ENCODE assay signal across 8 cellular contexts in genomic region chr14:50230601-50231474, GRCh38. TPM values are rescaled to one million over a fixed set of nuclear protein-coding genes. Genes with fewer than 3 reads are reported as not detected.
DNase-seq lines count a peak whose midpoint lies in the region; ATAC-seq and TF ChIP-seq lines count a peak whose summit lies in the region.

No MANE protein-coding gene starts in this region.

- H3K4me1 ChIP-seq in CD4-positive, CD25-positive, alpha-beta regulatory T cell (ENCODE audit: control insufficient read depth, insufficient read depth, low read length, poor library complexity, severe bottlenecking) = peaks cover 23% of the 10 kb centered on the region
- H3K4me1 ChIP-seq in Peyer's patch = peaks cover 0 to 35% (median 1%) of the 10 kb centered on the region in 4 donors
- peaks cover 3% of the 10 kb centered on the region for H3K4me1 ChIP-seq in foreskin keratinocyte
- H3K4me1 ChIP-seq in neural progenitor cell = peaks cover 12% of the 10 kb centered on the region
- peaks cover 26 to 39% (median 31%) of the 10 kb centered on the region in 4 donors for H3K4me1 ChIP-seq in upper lobe of left lung

- H3K9me3 ChIP-seq in CD4-positive, CD25-positive, alpha-beta regulatory T cell (ENCODE audit: control insufficient read depth in 2 of 2, low read length in 2 of 2) = peaks cover 3 to 4% of the 10 kb centered on the region in 2 experiments
- H3K9me3 ChIP-seq in Peyer's patch (no peaks in the 10 kb centered on the region), neural progenitor cell (ENCODE audit: low read depth) (no peaks in the 10 kb centered on the region), upper lobe of left lung (no peaks in the 10 kb centered on the region)

- TF ChIP-seq POLR2A in Peyer's patch (IDR thresholded peaks at IDR 0.05) (no peak), upper lobe of left lung (IDR thresholded peaks at IDR 0.05) (no peak)

- H4K20me1 ChIP-seq in neural progenitor cell (ENCODE audit: low read depth) = peaks cover 10% of the 10 kb centered on the region

- peaks cover 30 to 62% (median 46%) of the 10 kb centered on the region in 4 donors for H3K4me1 Mint-ChIP-seq in CD4-positive, CD25-positive, alpha-beta regulatory T cell
- H3K4me1 Mint-ChIP-seq in neural progenitor cell = peaks cover 33% of the 10 kb centered on the region

- H3K36me3 Mint-ChIP-seq in CD4-positive, CD25-positive, alpha-beta regulatory T cell = peaks cover 3% of the 10 kb centered on the region
- peaks cover 8% of the 10 kb centered on the region for H3K36me3 Mint-ChIP-seq in neural progenitor cell

- peaks cover 20% of the 10 kb centered on the region for H3F3A ChIP-seq in neural progenitor cell (ENCODE audit: low read depth)

- H3K27ac Mint-ChIP-seq in CD4-positive, CD25-positive, alpha-beta regulatory T cell = peak overlapping the region; percentile 87 to 97 (median 94)
- H3K27ac Mint-ChIP-seq in neural progenitor cell = peak overlapping the region; percentile 77

- H3K9ac ChIP-seq in neural progenitor cell = peak overlapping the region; percentile 57

- H2AFZ ChIP-seq in neural progenitor cell (replicated peaks) = peak overlapping the region; percentile 58

- H3K27ac ChIP-seq in CD4-positive, CD25-positive, alpha-beta regulatory T cell (ENCODE audit: insufficient read depth, low read length, poor library complexity, severe bottlenecking) = peak overlapping the region; percentile 77
- H3K27ac ChIP-seq in Peyer's patch (peak overlapping the region; percentile 97 to 100 (median 98)), foreskin keratinocyte (peak overlapping the region; percentile 78), neural progenitor cell (peak overlapping the region; percentile 88), upper lobe of left lung (peak overlapping the region; percentile 93 to 99 (median 97))

- peak overlapping the region; percentile 91 for H3K4me2 ChIP-seq in neural progenitor cell

- TF ChIP-seq CTCF in Peyer's patch (IDR thresholded peaks at IDR 0.05) (no peak), foreskin keratinocyte (conservative IDR thresholded peaks at IDR 0.05) (no peak), neural progenitor cell (IDR thresholded peaks at IDR 0.05) (no peak), upper lobe of left lung (IDR thresholded peaks at IDR 0.05) (no peak)

- H3K36me3 ChIP-seq in CD4-positive, CD25-positive, alpha-beta regulatory T cell (ENCODE audit: control insufficient read depth, insufficient read depth, low read length) = no peaks in the 10 kb centered on the region
- H3K36me3 ChIP-seq in Peyer's patch (no peaks in the 10 kb centered on the region), neural progenitor cell (peaks cover 4% of the 10 kb centered on the region), upper lobe of left lung (no peaks in the 10 kb centered on the region)

- H3K4me3 Mint-ChIP-seq in CD4-positive, CD25-positive, alpha-beta regulatory T cell = peak overlapping the region; percentile 85 to 97 (median 90)
- peak overlapping the region; percentile 97 for H3K4me3 Mint-ChIP-seq in neural progenitor cell

- 0% methylated on average over 15 to 21 of the region's 66 CpGs for WGBS in upper lobe of left lung, 2 donors

- H3K27me3 Mint-ChIP-seq in CD4-positive, CD25-positive, alpha-beta regulatory T cell = peaks cover 63% of the 10 kb centered on the region
- H3K27me3 Mint-ChIP-seq in neural progenitor cell (ENCODE audit: insufficient read depth, low read depth) = no peaks in the 10 kb centered on the region

- H3K9me3 Mint-ChIP-seq in CD4-positive, CD25-positive, alpha-beta regulatory T cell = peaks cover 0 to 5% (median 2%) of the 10 kb centered on the region in 7 donors
- H3K9me3 Mint-ChIP-seq in neural progenitor cell = peaks cover 6% of the 10 kb centered on the region

- peak; percentile 8 to 67 (median 48) for DNase-seq in CD4-positive, CD25-positive, alpha-beta regulatory T cell
- DNase-seq in Peyer's patch (peak; percentile 53 to 78 (median 75)), foreskin keratinocyte (peak; percentile 71 to 83), neural progenitor cell (ENCODE audit: low spot score) (peak; percentile 26), upper lobe of left lung (peak; percentile 65 to 93)
- DNase-seq in activated naive CD4-positive, alpha-beta T cell (lab: John Stamatoyannopoulos, UW) = peak in 3 of 4 experiments; percentile 5 to 23 (median 16)

- peaks cover 12% of the 10 kb centered on the region for H3K27me3 ChIP-seq in CD4-positive, CD25-positive, alpha-beta regulatory T cell (ENCODE audit: control insufficient read depth, insufficient read depth, low read length)
- H3K27me3 ChIP-seq in Peyer's patch (no peaks in the 10 kb centered on the region), foreskin keratinocyte (no peaks in the 10 kb centered on the region), neural progenitor cell (peaks cover 12% of the 10 kb centered on the region), upper lobe of left lung (no peaks in the 10 kb centered on the region)

- peak; percentile 29 to 33 for ATAC-seq in CD4-positive, CD25-positive, alpha-beta regulatory T cell (ENCODE audit: low read depth in 2 of 2)
- peak; percentile 34 for ATAC-seq in GM19372 (IDR thresholded peaks at IDR 0.05; ENCODE audit: low read depth, unreplicated experiment)
- ATAC-seq in HG03457 (IDR thresholded peaks at IDR 0.05; ENCODE audit: unreplicated experiment) = peak; percentile 41
- peak; percentile 38 for ATAC-seq in foreskin keratinocyte
- ATAC-seq in upper lobe of left lung (ENCODE audit: low FRiP score in 2 of 2) = peak; percentile 46 to 50

- H3K4me3 ChIP-seq in CD4-positive, CD25-positive, alpha-beta regulatory T cell (ENCODE audit: low read depth, low read length) = peak overlapping the region; percentile 87
- H3K4me3 ChIP-seq in Peyer's patch (peak overlapping the region; percentile 78 to 95 (median 88)), neural progenitor cell (peak overlapping the region; percentile 98), upper lobe of left lung (peak overlapping the region; percentile 70 to 89 (median 74))

- H3K79me2 ChIP-seq in neural progenitor cell (ENCODE audit: low read depth) = peaks cover 44% of the 10 kb centered on the region

- TF ChIP-seq EP300 in upper lobe of left lung (IDR thresholded peaks at IDR 0.05) = no peak

RNA-seq across cellular contexts. Expression of gene SOS2, which starts 0.5 kb away (rescaled TPM):
- total RNA-seq in CD4-positive, CD25-positive, alpha-beta regulatory T cell = 13.2 TPM
- 1 to 10 TPM; 3.6 to 5.5 (median 4.8) TPM for polyA plus RNA-seq in CD4-positive, CD25-positive, alpha-beta regulatory T cell
- 10 to 100 TPM; 41.7 to 57.1 (median 53.9) TPM for total RNA-seq in Peyer's patch
- total RNA-seq in foreskin keratinocyte = 12.7 and 14.9 TPM in 2 replicates
- polyA plus RNA-seq in foreskin keratinocyte = 3.0 and 3.2 TPM in 2 replicates
- total RNA-seq in neural progenitor cell (ENCODE audit: low replicate concordance) = 18.3 and 32.3 TPM in 2 replicates
- 10 to 100 TPM; 21.3 to 47.1 (median 29.6) TPM for total RNA-seq in upper lobe of left lung

Comparison
In these comparisons a context has a peak if more than half of its experiments do, and no peak if none do; other contexts are left out.
1. Peak in every context shown above with its lines: DNase-seq, ATAC-seq, H3K4me3 ChIP-seq and H3K27ac ChIP-seq.
2. DNase-seq: peak in every context shown above with its lines; median percentile 79 in upper lobe of left lung; 77 in foreskin keratinocyte; 75 in Peyer's patch; 48 in CD4-positive, CD25-positive, alpha-beta regulatory T cell; 26 in neural progenitor cell; 16 in activated naive CD4-positive, alpha-beta T cell.